8 cellular contexts compared by ENCODE assay signal in the genomic region with DNA sequence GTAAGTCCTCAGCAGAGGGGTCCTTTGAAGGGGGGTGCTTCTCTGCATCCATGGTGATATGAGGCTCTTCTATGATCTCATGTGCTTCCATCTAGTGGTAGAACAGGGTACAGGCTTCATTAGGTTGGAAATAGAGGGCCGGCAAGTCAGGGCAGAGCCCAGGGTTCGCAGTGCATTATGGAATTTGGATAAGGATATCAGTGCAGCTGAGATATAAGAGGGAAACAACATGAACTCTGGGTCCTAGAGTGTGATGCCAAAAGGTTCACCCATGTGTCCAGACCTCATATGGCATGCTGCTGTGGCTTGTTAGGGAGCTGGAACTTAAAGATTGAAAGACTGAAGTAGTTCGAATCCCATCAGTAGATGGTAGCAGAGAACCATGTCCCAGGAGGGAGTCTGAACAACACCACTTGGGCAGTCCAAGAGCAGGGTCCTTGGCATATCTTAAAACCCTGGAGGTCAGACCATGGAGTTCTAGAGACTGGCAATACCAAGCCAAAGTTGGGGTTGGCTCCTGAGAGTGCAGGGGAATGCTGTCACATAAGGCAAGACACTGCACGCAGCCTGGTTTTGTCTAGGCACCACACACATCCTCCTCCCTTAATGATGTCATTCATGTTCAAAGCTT. TPM values are rescaled to one million over a fixed set of nuclear protein-coding genes. Genes with fewer than 3 reads are reported as not detected.
A peak's percentile ranks its signal among the peaks of the same experiment; 100 is the strongest.
DNase-seq lines count a peak whose midpoint lies in the region; ATAC-seq and TF ChIP-seq lines count a peak whose summit lies in the region.

No MANE protein-coding gene starts in this region.

- H3K4me3 ChIP-seq in BJ (ENCODE audit: low read depth, low read length): no peak overlapping the region
- H3K4me3 ChIP-seq in heart left ventricle: no peak overlapping the region

- CTCF ChIA-PET in BJ (lab: Yijun Ruan, JAX): interaction anchor here (0.5 to 5.8 kb wide), 52 partner anchors 9 to 198 kb away, joined by 3 to 84 read pairs (median 4); partner anchors contain the start of genes CCDC107, CREB3, HINT2 and HRCT1

- DNase-seq in BJ (ENCODE audit: low read depth) (no peak), NCI-H69 (lab: John Stamatoyannopoulos, UW) (peak; percentile 64), heart left ventricle (peak in 1 of 5 donors; percentile 36), sciatic nerve (ENCODE audit: low spot score) (no peak)

- peaks cover 33% of the 10 kb centered on the region for H3K4me1 Mint-ChIP-seq in activated naive CD4-positive, alpha-beta T cell treated with anti-CD3 and anti-CD28 coated beads, Interleukin-2, amount 50 U/mL, for 24 hours

- peak overlapping the region; percentile 12 for H3K27ac Mint-ChIP-seq in activated naive CD4-positive, alpha-beta T cell treated with anti-CD3 and anti-CD28 coated beads, Interleukin-2, amount 50 U/mL, for 24 hours

- ATAC-seq in HG03442 (IDR thresholded peaks at IDR 0.05; ENCODE audit: unreplicated experiment): peak; percentile 41
- ATAC-seq in heart left ventricle: peak; percentile 32 to 66 (median 56)
- ATAC-seq in sciatic nerve: peak; percentile 44
- no peak for ATAC-seq in GM19397 (IDR thresholded peaks at IDR 0.05; ENCODE audit: unreplicated experiment)

- TF ChIP-seq CTCF in BJ (IDR thresholded peaks at IDR 0.05; ENCODE audit: insufficient read depth, low read depth, low read length) (peak; percentile 85), GM12873 (IDR thresholded peaks at IDR 0.05; ENCODE audit: insufficient read depth, low read depth, low read length, missing control alignments) (peak; percentile 73), heart left ventricle (IDR thresholded peaks at IDR 0.05) (peak; percentile 65 to 83 (median 78))

- intact Hi-C loops in heart left ventricle (cut with DNase I): loop anchor here (1.0 to 10.0 kb wide), 10 partner anchors 34 to 171 kb away; partner anchors contain the start of genes NPR2 (in 6 of the 10), CCDC107 (in 2 of the 10), RMRP (in 2 of the 10) and SIT1 (in 1 of the 10)
- intact Hi-C loops in sciatic nerve (cut with DNase I): no loop called here

- H3K9me3 Mint-ChIP-seq in activated naive CD4-positive, alpha-beta T cell treated with anti-CD3 and anti-CD28 coated beads, Interleukin-2, amount 50 U/mL, for 24 hours: no peaks in the 10 kb centered on the region

- no peak for TF ChIP-seq POLR2A in heart left ventricle (IDR thresholded peaks at IDR 0.05)

- H3K27me3 Mint-ChIP-seq in activated naive CD4-positive, alpha-beta T cell treated with anti-CD3 and anti-CD28 coated beads, Interleukin-2, amount 50 U/mL, for 24 hours: no peaks in the 10 kb centered on the region

- no peaks in the 10 kb centered on the region for H3K27me3 ChIP-seq in BJ (ENCODE audit: control insufficient read depth, insufficient read depth, low read length)
- H3K27me3 ChIP-seq in heart left ventricle: no peaks in the 10 kb centered on the region

- peaks cover 3 to 27% (median 19%) of the 10 kb centered on the region in 12 donors for H3K4me1 ChIP-seq in heart left ventricle

- POLR2A ChIA-PET in BJ (lab: Charles Lee): no interaction called here

- peak overlapping the region; percentile 2 for H3K4me3 Mint-ChIP-seq in activated naive CD4-positive, alpha-beta T cell treated with anti-CD3 and anti-CD28 coated beads, Interleukin-2, amount 50 U/mL, for 24 hours

- no peaks in the 10 kb centered on the region for H3K9me3 ChIP-seq in heart left ventricle

- H3K36me3 ChIP-seq in BJ (ENCODE audit: control insufficient read depth, insufficient read depth, low read length) (no peaks in the 10 kb centered on the region), heart left ventricle (no peaks in the 10 kb centered on the region)

- H3K36me3 Mint-ChIP-seq in activated naive CD4-positive, alpha-beta T cell treated with anti-CD3 and anti-CD28 coated beads, Interleukin-2, amount 50 U/mL, for 24 hours: no peaks in the 10 kb centered on the region

- H3K27ac ChIP-seq in heart left ventricle: no peak overlapping the region

- 31 to 35% (median 34%) methylated on average over 4 of the region's 4 CpGs for WGBS in heart left ventricle, 4 donors

RNA-seq across cellular contexts. Expression of gene FAM221B, which starts 2.3 kb away (rescaled TPM):
- not detected in 2 replicates for polyA plus RNA-seq in BJ (2011; rRNA removed)
- not detected in 2 replicates for polyA minus RNA-seq in BJ (2011; rRNA and poly(A)+ RNA removed)
- total RNA-seq in heart left ventricle: not detected
- polyA plus RNA-seq in heart left ventricle: not detected
- not detected for total RNA-seq in sciatic nerve

RNA-seq across cellular contexts. Expression of gene TMEM8B, which starts 2.8 kb away (rescaled TPM):
- polyA plus RNA-seq in BJ (2011; rRNA removed): 3.4 and 5.6 TPM in 2 replicates
- polyA minus RNA-seq in BJ (2011; rRNA and poly(A)+ RNA removed): 3.4 and 3.6 TPM in 2 replicates
- 10 to 100 TPM; 10.8 to 21.4 (median 18.2) TPM for total RNA-seq in heart left ventricle
- 1 to 10 TPM; 7.9 to 8.1 TPM for polyA plus RNA-seq in heart left ventricle
- total RNA-seq in sciatic nerve: 31.7 TPM

RNA-seq across cellular contexts. Expression of gene HINT2, which starts 11.3 kb away (rescaled TPM):
- 20.9 and 30.0 TPM in 2 replicates for polyA plus RNA-seq in BJ (2011; rRNA removed)
- 3.6 and 3.9 TPM in 2 replicates for polyA minus RNA-seq in BJ (2011; rRNA and poly(A)+ RNA removed)
- total RNA-seq in heart left ventricle: 10 to 100 TPM; 48.7 to 77.5 (median 57.4) TPM
- 100 to 1,000 TPM in 1 of 2 donors, 10 to 100 TPM in 1; 51.4 to 139 TPM for polyA plus RNA-seq in heart left ventricle
- 31.2 TPM for total RNA-seq in sciatic nerve

RNA-seq across cellular contexts. Expression of gene SPAG8, which starts 14.1 kb away (rescaled TPM):
- polyA plus RNA-seq in BJ (2011; rRNA removed) (0.50 and 0.85 TPM in 2 replicates), heart left ventricle (1 to 10 TPM in 1 of 2 donors, under 1 TPM in 1; 0.58 to 4.2 TPM)
- polyA minus RNA-seq in BJ (2011; rRNA and poly(A)+ RNA removed): 0.31 and 0.62 TPM in 2 replicates
- total RNA-seq in heart left ventricle (1 to 10 TPM; 1.5 to 4.0 (median 2.5) TPM), sciatic nerve (6.3 TPM)

RNA-seq across cellular contexts. Expression of gene NPR2, which starts 34.8 kb away (rescaled TPM):
- polyA plus RNA-seq in BJ (2011; rRNA removed) (30.1 and 33.4 TPM in 2 replicates), heart left ventricle (10 to 100 TPM; 10.2 to 14.5 TPM)
- 31.7 and 38.1 TPM in 2 replicates for polyA minus RNA-seq in BJ (2011; rRNA and poly(A)+ RNA removed)
- total RNA-seq in heart left ventricle (10 to 100 TPM; 15.2 to 36.4 (median 23.7) TPM), sciatic nerve (41.8 TPM)
